ENCODE assay signal across 8 cellular contexts in genomic region chr5:181053760-181054122, GRCh38. TPM values are rescaled to one million over a fixed set of nuclear protein-coding genes. Genes with fewer than 3 reads are reported as not detected.
DNase-seq lines count a peak whose midpoint lies in the region; ATAC-seq lines count a peak whose summit lies in the region.

No MANE protein-coding gene starts in this region.

- ATAC-seq in activated CD4-positive, alpha-beta T cell treated with anti-CD3 and anti-CD28 coated beads for 36 hours = peak; percentile 23
- ATAC-seq in activated naive CD8-positive, alpha-beta T cell treated with anti-CD3 and anti-CD28 coated beads, Interleukin-2, amount 10 ng/mL, durations not matched to agents 7 days and 5 days (ENCODE audit: low read depth) = peak; percentile 19
- ATAC-seq in GM21390 (IDR thresholded peaks at IDR 0.05; ENCODE audit: unreplicated experiment) (no peak), HG03097 (IDR thresholded peaks at IDR 0.05; ENCODE audit: low FRiP score, unreplicated experiment) (no peak)

- CTCF ChIA-PET in activated CD4-positive, alpha-beta T cell treated with anti-CD3 and anti-CD28 coated beads for 36 hours (lab: Charles Lee) = no interaction called here

- H3K4me3 Mint-ChIP-seq in activated CD4-positive, alpha-beta T cell treated with anti-CD3 and anti-CD28 coated beads for 36 hours = peak overlapping the region; percentile 55
- H3K4me3 Mint-ChIP-seq in activated naive CD8-positive, alpha-beta T cell treated with anti-CD3 and anti-CD28 coated beads, Interleukin-2, amount 10 ng/mL, durations not matched to agents 7 days and 5 days = peak overlapping the region; percentile 72

- H3K9me3 Mint-ChIP-seq in activated CD4-positive, alpha-beta T cell treated with anti-CD3 and anti-CD28 coated beads for 36 hours (ENCODE audit: low read depth) = no peaks in the 10 kb centered on the region
- H3K9me3 Mint-ChIP-seq in activated naive CD8-positive, alpha-beta T cell treated with anti-CD3 and anti-CD28 coated beads, Interleukin-2, amount 10 ng/mL, durations not matched to agents 7 days and 5 days = peaks cover 3% of the 10 kb centered on the region

- no peak overlapping the region for H3K27ac Mint-ChIP-seq in activated CD4-positive, alpha-beta T cell treated with anti-CD3 and anti-CD28 coated beads for 36 hours
- no peak overlapping the region for H3K27ac Mint-ChIP-seq in activated naive CD8-positive, alpha-beta T cell treated with anti-CD3 and anti-CD28 coated beads, Interleukin-2, amount 10 ng/mL, durations not matched to agents 7 days and 5 days

- peak; percentile 18 for DNase-seq in activated CD4-positive, alpha-beta T cell treated with anti-CD3 and anti-CD28 coated beads for 36 hours
- no peak for DNase-seq in activated CD4-positive, alpha-beta T cell treated with anti-CD3 and anti-CD28 coated beads for 4 hours
- DNase-seq in activated naive CD8-positive, alpha-beta T cell treated with anti-CD3 and anti-CD28 coated beads, Interleukin-2, amount 10 ng/mL, durations not matched to agents 7 days and 5 days = peak; percentile 42
- no peak for DNase-seq in NCI-H446 treated with DMSO at 0.1 percent for 48 hours (lab: John Stamatoyannopoulos, UW)

- POLR2A ChIA-PET in activated CD4-positive, alpha-beta T cell treated with anti-CD3 and anti-CD28 coated beads for 36 hours (lab: Charles Lee) = interaction anchor here (0.7 kb wide), 1 partner anchor 39 kb away, joined by 3 read pairs; no protein-coding TSS in a partner anchor
- POLR2A ChIA-PET in activated naive CD8-positive, alpha-beta T cell treated with anti-CD3 and anti-CD28 coated beads, Interleukin-2, amount 10 ng/mL, durations not matched to agents 7 days and 5 days (lab: Charles Lee) = no interaction called here

- H3K27me3 ChIP-seq in layer of hippocampus (ENCODE audit: control insufficient read depth, insufficient read depth, low read length) = peaks cover 26% of the 10 kb centered on the region

- intact Hi-C loops in activated CD4-positive, alpha-beta T cell treated with anti-CD3 and anti-CD28 coated beads for 36 hours (cut with DNase I, micrococcal nuclease) = loop anchor here (2.0 to 10.0 kb wide), 3 partner anchors 45 to 269 kb away; partner anchors contain the start of gene ZFP62 (in 1 of the 2)

- H3K36me3 Mint-ChIP-seq in activated CD4-positive, alpha-beta T cell treated with anti-CD3 and anti-CD28 coated beads for 36 hours (ENCODE audit: low read depth) = no peaks in the 10 kb centered on the region
- no peaks in the 10 kb centered on the region for H3K36me3 Mint-ChIP-seq in activated naive CD8-positive, alpha-beta T cell treated with anti-CD3 and anti-CD28 coated beads, Interleukin-2, amount 10 ng/mL, durations not matched to agents 7 days and 5 days

- peak overlapping the region; percentile 30 for H3K27ac ChIP-seq in layer of hippocampus (ENCODE audit: low read depth, low read length)
- H3K27ac ChIP-seq in temporal lobe (ENCODE audit: low read depth, low read length) = peak overlapping the region; percentile 50

- H3K27me3 Mint-ChIP-seq in activated CD4-positive, alpha-beta T cell treated with anti-CD3 and anti-CD28 coated beads for 36 hours = peaks cover 78% of the 10 kb centered on the region
- H3K27me3 Mint-ChIP-seq in activated naive CD8-positive, alpha-beta T cell treated with anti-CD3 and anti-CD28 coated beads, Interleukin-2, amount 10 ng/mL, durations not matched to agents 7 days and 5 days = peaks cover 84% of the 10 kb centered on the region

- H3K4me1 Mint-ChIP-seq in activated CD4-positive, alpha-beta T cell treated with anti-CD3 and anti-CD28 coated beads for 36 hours = peaks cover 11% of the 10 kb centered on the region
- H3K4me1 Mint-ChIP-seq in activated naive CD8-positive, alpha-beta T cell treated with anti-CD3 and anti-CD28 coated beads, Interleukin-2, amount 10 ng/mL, durations not matched to agents 7 days and 5 days = peaks cover 12% of the 10 kb centered on the region

RNA-seq across cellular contexts. Expression of gene BTNL9, which starts 13.7 kb away (rescaled TPM):
- total RNA-seq in activated CD4-positive, alpha-beta T cell treated with anti-CD3 and anti-CD28 coated beads for 36 hours = under 1 TPM in 1 of 2 experiments, not detected in 1; 0.21 TPM
- not detected for total RNA-seq in activated naive CD8-positive, alpha-beta T cell treated with anti-CD3 and anti-CD28 coated beads, Interleukin-2, amount 10 ng/mL, durations not matched to agents 7 days and 5 days
- 2.2 TPM for total RNA-seq in temporal lobe

Comparison
In these comparisons a context has a peak if more than half of its experiments do, and no peak if none do; other contexts are left out.
1. DNase-seq: peak in activated CD4-positive, alpha-beta T cell treated with anti-CD3 and anti-CD28 coated beads for 36 hours (single experiment) and activated naive CD8-positive, alpha-beta T cell treated with anti-CD3 and anti-CD28 coated beads, Interleukin-2, amount 10 ng/mL, durations not matched to agents 7 days and 5 days (single experiment); none in activated CD4-positive, alpha-beta T cell treated with anti-CD3 and anti-CD28 coated beads for 4 hours (0 of 2) and NCI-H446 treated with DMSO at 0.1 percent for 48 hours (single experiment).
2. ATAC-seq: peak in activated CD4-positive, alpha-beta T cell treated with anti-CD3 and anti-CD28 coated beads for 36 hours (single experiment) and activated naive CD8-positive, alpha-beta T cell treated with anti-CD3 and anti-CD28 coated beads, Interleukin-2, amount 10 ng/mL, durations not matched to agents 7 days and 5 days (single experiment); none in GM21390 (single experiment) and HG03097 (single experiment).